Comparison of ENCODE assay signal across 10 cellular contexts in the genomic region with DNA sequence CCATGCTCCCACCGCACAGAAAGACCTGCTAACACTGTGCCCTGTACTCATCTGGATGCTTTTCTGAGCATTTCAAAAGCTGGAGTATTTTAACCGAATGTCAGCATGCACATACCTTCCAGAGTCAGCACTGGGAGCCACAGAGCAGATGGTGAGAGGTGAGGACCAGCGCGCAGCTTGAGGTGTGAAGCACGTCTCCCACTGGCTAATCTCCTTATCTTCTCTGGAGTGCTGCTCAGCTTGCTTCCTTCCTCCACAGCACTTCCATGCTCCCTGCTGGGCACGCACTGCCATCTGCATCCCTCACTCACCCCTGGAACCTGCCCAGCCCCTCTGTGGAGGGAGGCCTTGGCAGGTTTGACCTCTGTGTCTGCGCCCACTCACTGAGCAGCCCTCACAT. TPM values are rescaled to one million over a fixed set of nuclear protein-coding genes. Genes with fewer than 3 reads are reported as not detected.
DNase-seq lines count a peak whose midpoint lies in the region; ATAC-seq and TF ChIP-seq lines count a peak whose summit lies in the region.
"Had no signal": no experiment of that assay in that cellular context is flagged by ENCODE, and none has a peak within 500 bp of the region (broad histone marks: within the 10 kb centered on the region; RNA-seq: fewer than 3 reads in every experiment).

GNB5 (minus strand) TSS at position 186 of the 400 bp plus-strand sequence. CDS start 6,716 bp downstream, outside the sequence.

- DNase-seq in GM23338 (ENCODE audit: low spot score): peak; percentile 23
- DNase-seq in SJCRH30: no peak
- no peak for DNase-seq in foreskin keratinocyte
- no peak for DNase-seq in progenitor cell of endocrine pancreas (ENCODE audit: low spot score, unreplicated experiment)
- no peak for DNase-seq in NCI-H1092 (lab: John Stamatoyannopoulos, UW)
- no peak for DNase-seq in Kasumi-1 (lab: John Stamatoyannopoulos, UW)
- DNase-seq: NCI-H2029 treated with DMSO at 0.1 percent for 48 hours had no signal

- H3K4me3 Mint-ChIP-seq in GM23338: no peak within 1 kb of the TSS
- no peak within 1 kb of the TSS for H3K4me3 Mint-ChIP-seq in progenitor cell of endocrine pancreas (ENCODE audit: low read depth)

- H3K27ac ChIP-seq in GM23338 (ENCODE audit: low read depth) (no peak within 1 kb of the TSS), SJCRH30 (no peak within 1 kb of the TSS), foreskin keratinocyte (no peak within 1 kb of the TSS)
- H3K27ac ChIP-seq: epithelial cell of prostate had no signal

- TF ChIP-seq CTCF in GM23338 (conservative IDR thresholded peaks at IDR 0.05; ENCODE audit: low read depth in 2 of 2) (0 out of 4 replicates have a peak, but pooled peaks of 1 of the 2 experiments have one; percentile 5), foreskin keratinocyte (conservative IDR thresholded peaks at IDR 0.05) (no peak), progenitor cell of endocrine pancreas (IDR thresholded peaks at IDR 0.05; ENCODE audit: unreplicated experiment) (no peak)

- H3K27ac Mint-ChIP-seq in GM23338: no peak within 1 kb of the TSS
- H3K27ac Mint-ChIP-seq in progenitor cell of endocrine pancreas: peak within 1 kb of the TSS; percentile 90

- H3K9me3 ChIP-seq in SJCRH30 (replicated peaks): no peaks in the 10 kb centered on the region

- H3K4me1 Mint-ChIP-seq in GM23338 (peaks cover 5% of the 10 kb centered on the region; the same call in 2 of the 3 replicates), progenitor cell of endocrine pancreas (ENCODE audit: low read depth) (peaks cover 11% of the 10 kb centered on the region)

- H3K79me2 ChIP-seq in GM23338 (replicated peaks; ENCODE audit: insufficient read depth): no peaks in the 10 kb centered on the region

- H3K9me2 ChIP-seq in GM23338 (ENCODE audit: insufficient read depth): no peaks in the 10 kb centered on the region

- H3K9me3 Mint-ChIP-seq in GM23338 (no peaks in the 10 kb centered on the region), progenitor cell of endocrine pancreas (ENCODE audit: low read depth) (no peaks in the 10 kb centered on the region)

- no peaks in the 10 kb centered on the region for H3K27me3 Mint-ChIP-seq in GM23338 (ENCODE audit: insufficient read depth, low read depth, poor library complexity)
- H3K27me3 Mint-ChIP-seq in progenitor cell of endocrine pancreas: no peaks in the 10 kb centered on the region

- no peak within 1 kb of the TSS for H3K4me2 ChIP-seq in GM23338

- H4K20me1 ChIP-seq in GM23338 (replicated peaks; ENCODE audit: insufficient read depth): no peaks in the 10 kb centered on the region; the same call in 1 of the 2 replicates

- H3K4me1 ChIP-seq in GM23338 (ENCODE audit: insufficient read depth): no peaks in the 10 kb centered on the region
- peaks cover 3% of the 10 kb centered on the region; the same call in 1 of the 2 replicates for H3K4me1 ChIP-seq in SJCRH30
- H3K4me1 ChIP-seq in foreskin keratinocyte: no peaks in the 10 kb centered on the region

- H2AFZ ChIP-seq in GM23338: no peak within 1 kb of the TSS

- H3K36me3 Mint-ChIP-seq in GM23338 (ENCODE audit: low read depth) (0 out of 3 replicates have a peak, but pooled peaks cover 7% of the 10 kb centered on the region), progenitor cell of endocrine pancreas (ENCODE audit: insufficient read depth) (peaks cover 9% of the 10 kb centered on the region)

- H3F3A ChIP-seq in GM23338 (replicated peaks; ENCODE audit: low read depth): no peaks in the 10 kb centered on the region

- peak; percentile 78 for ATAC-seq in GM23338
- ATAC-seq in foreskin keratinocyte: no peak
- ATAC-seq in HG03095 (IDR thresholded peaks at IDR 0.05; ENCODE audit: unreplicated experiment): no peak
- no peak for ATAC-seq in GM18861 (IDR thresholded peaks at IDR 0.05; ENCODE audit: unreplicated experiment)

- H3K36me3 ChIP-seq in GM23338 (ENCODE audit: insufficient read depth) (no peaks in the 10 kb centered on the region), SJCRH30 (no peaks in the 10 kb centered on the region)

- H3K27me3 ChIP-seq in GM23338 (ENCODE audit: insufficient read depth) (no peaks in the 10 kb centered on the region), SJCRH30 (no peaks in the 10 kb centered on the region), foreskin keratinocyte (no peaks in the 10 kb centered on the region)

- H3K4me3 ChIP-seq in GM23338: no peak within 1 kb of the TSS
- no peak within 1 kb of the TSS for H3K4me3 ChIP-seq in SJCRH30

TF ChIP-seq in GM23338, 12 proteins besides CTCF, POLR2A, EP300 and RAD21 (continues in another document):
- TF ChIP-seq POLR2AphosphoS5 (IDR thresholded peaks at IDR 0.05; ENCODE audit: low read depth) (no peak), STAT1 (IDR thresholded peaks at IDR 0.05; ENCODE audit: unreplicated experiment) (no peak), ZNF114 (CRISPR knock-in tag; IDR thresholded peaks at IDR 0.05) (no peak), EZH2 (IDR thresholded peaks at IDR 0.05; ENCODE audit: low read depth, unreplicated experiment) (no peak), ETS1 (IDR thresholded peaks at IDR 0.05) (no peak), ZNF331 (CRISPR knock-in tag; IDR thresholded peaks at IDR 0.05; ENCODE audit: low read depth) (no peak), CREB1 (CRISPR knock-in tag; IDR thresholded peaks at IDR 0.05; ENCODE audit: low read depth) (no peak), JUNB (IDR thresholded peaks at IDR 0.05; ENCODE audit: unreplicated experiment) (no peak)
- TF ChIP-seq, protein P1, sequence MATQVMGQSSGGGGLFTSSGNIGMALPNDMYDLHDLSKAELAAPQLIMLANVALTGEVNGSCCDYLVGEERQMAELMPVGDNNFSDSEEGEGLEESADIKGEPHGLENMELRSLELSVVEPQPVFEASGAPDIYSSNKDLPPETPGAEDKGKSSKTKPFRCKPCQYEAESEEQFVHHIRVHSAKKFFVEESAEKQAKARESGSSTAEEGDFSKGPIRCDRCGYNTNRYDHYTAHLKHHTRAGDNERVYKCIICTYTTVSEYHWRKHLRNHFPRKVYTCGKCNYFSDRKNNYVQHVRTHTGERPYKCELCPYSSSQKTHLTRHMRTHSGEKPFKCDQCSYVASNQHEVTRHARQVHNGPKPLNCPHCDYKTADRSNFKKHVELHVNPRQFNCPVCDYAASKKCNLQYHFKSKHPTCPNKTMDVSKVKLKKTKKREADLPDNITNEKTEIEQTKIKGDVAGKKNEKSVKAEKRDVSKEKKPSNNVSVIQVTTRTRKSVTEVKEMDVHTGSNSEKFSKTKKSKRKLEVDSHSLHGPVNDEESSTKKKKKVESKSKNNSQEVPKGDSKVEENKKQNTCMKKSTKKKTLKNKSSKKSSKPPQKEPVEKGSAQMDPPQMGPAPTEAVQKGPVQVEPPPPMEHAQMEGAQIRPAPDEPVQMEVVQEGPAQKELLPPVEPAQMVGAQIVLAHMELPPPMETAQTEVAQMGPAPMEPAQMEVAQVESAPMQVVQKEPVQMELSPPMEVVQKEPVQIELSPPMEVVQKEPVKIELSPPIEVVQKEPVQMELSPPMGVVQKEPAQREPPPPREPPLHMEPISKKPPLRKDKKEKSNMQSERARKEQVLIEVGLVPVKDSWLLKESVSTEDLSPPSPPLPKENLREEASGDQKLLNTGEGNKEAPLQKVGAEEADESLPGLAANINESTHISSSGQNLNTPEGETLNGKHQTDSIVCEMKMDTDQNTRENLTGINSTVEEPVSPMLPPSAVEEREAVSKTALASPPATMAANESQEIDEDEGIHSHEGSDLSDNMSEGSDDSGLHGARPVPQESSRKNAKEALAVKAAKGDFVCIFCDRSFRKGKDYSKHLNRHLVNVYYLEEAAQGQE (IDR thresholded peaks at IDR 0.05; ENCODE audit: unreplicated experiment): no peak

RNA-seq across cellular contexts. Expression of gene GNB5, which starts in this region (rescaled TPM):
- 40.8 and 68.3 TPM in 2 replicates for total RNA-seq in GM23338 (2014; rRNA removed; shearing (Covaris generic))
- polyA plus RNA-seq in GM23338 (2016; fragmentation: Nextera tagmentation; extraction: Ambion mirVana) (20.1 and 23.0 TPM in 2 replicates), foreskin keratinocyte (22.0 and 22.3 TPM in 2 replicates)
- 38.3 and 38.9 TPM in 2 replicates for total RNA-seq in SJCRH30 (2014; rRNA removed; shearing (Covaris generic))
- total RNA-seq in foreskin keratinocyte (34.4 and 37.5 TPM in 2 replicates), progenitor cell of endocrine pancreas (54.6 and 56.0 TPM in 2 replicates)
